29 cellular contexts compared by ENCODE assay signal in genomic region chr3:187788984-187789857, GRCh38. TPM values are rescaled to one million over a fixed set of nuclear protein-coding genes. Genes with fewer than 3 reads are reported as not detected.
DNase-seq lines count a peak whose midpoint lies in the region; ATAC-seq and TF ChIP-seq lines count a peak whose summit lies in the region.
"Had no signal": no experiment of that assay in that cellular context is flagged by ENCODE, and none has a peak within 500 bp of the region (broad histone marks: within the 10 kb centered on the region; RNA-seq: fewer than 3 reads in every experiment).

No MANE protein-coding gene starts in this region.

- no peaks in the 10 kb centered on the region for H3K79me2 ChIP-seq in GM23338 (replicated peaks; ENCODE audit: insufficient read depth)
- H3K79me2 ChIP-seq: parathyroid adenoma had no signal

- no peak overlapping the region for H3K4me3 Mint-ChIP-seq in activated T-helper 1 cell treated with anti-CD3 and anti-CD28 coated beads, Interleukin-12 subunit alpha, Interleukin-12 subunit beta, Interleukin-2, Interleukin-4 antibody, amounts not matched to agents 30 ng/mL and 10 ng/mL and 1 ng/mL, durations not matched to agents 14 hours and 24 hours and 36 hours
- no peak overlapping the region for H3K4me3 Mint-ChIP-seq in GM23338
- H3K4me3 Mint-ChIP-seq: brain, neural crest cell had no signal

- H3K4me3 ChIP-seq in GM23338, result no peak overlapping the region
- H3K4me3 ChIP-seq: esophagus squamous epithelium, PC-9, stomach, thyroid gland had no signal

- intact Hi-C loops in activated T-helper 1 cell treated with anti-CD3 and anti-CD28 coated beads, Interleukin-12 subunit alpha, Interleukin-12 subunit beta, Interleukin-2, Interleukin-4 antibody, amounts not matched to agents 30 ng/mL and 10 ng/mL and 1 ng/mL, durations not matched to agents 14 hours and 24 hours and 36 hours (cut with micrococcal nuclease), result loop anchor here (1.0 kb wide), 2 partner anchors 11 to 12 kb away; no protein-coding TSS in a partner anchor

- H3K9me3 Mint-ChIP-seq in activated naive CD4-positive, alpha-beta T cell treated with anti-CD3 and anti-CD28 coated beads, Interleukin-2, amount 50 U/mL, for 72 hours, result peaks cover 0 to 14% of the 10 kb centered on the region in 2 donors
- peaks cover 4% of the 10 kb centered on the region for H3K9me3 Mint-ChIP-seq in activated T-helper 1 cell treated with anti-CD3 and anti-CD28 coated beads, Interleukin-12 subunit alpha, Interleukin-12 subunit beta, Interleukin-2, Interleukin-4 antibody, amounts not matched to agents 30 ng/mL and 10 ng/mL and 1 ng/mL, durations not matched to agents 14 hours and 24 hours and 36 hours
- H3K9me3 Mint-ChIP-seq in GM23338, result no peaks in the 10 kb centered on the region
- H3K9me3 Mint-ChIP-seq: neural crest cell had no signal

- H4K20me1 ChIP-seq in GM23338 (replicated peaks; ENCODE audit: insufficient read depth), result no peaks in the 10 kb centered on the region

- H3F3A ChIP-seq in GM23338 (replicated peaks; ENCODE audit: low read depth), result no peaks in the 10 kb centered on the region

- no peak overlapping the region for H2AFZ ChIP-seq in GM23338
- H2AFZ ChIP-seq: parathyroid adenoma, PC-9 had no signal

- H3K9me2 ChIP-seq in GM23338 (ENCODE audit: insufficient read depth), result no peaks in the 10 kb centered on the region

- H3K36me3 Mint-ChIP-seq in activated naive CD4-positive, alpha-beta T cell treated with anti-CD3 and anti-CD28 coated beads, Interleukin-2, amount 50 U/mL, for 72 hours, result peaks cover under 1 to 63% of the 10 kb centered on the region in 2 donors
- peaks cover 25% of the 10 kb centered on the region for H3K36me3 Mint-ChIP-seq in activated T-helper 1 cell treated with anti-CD3 and anti-CD28 coated beads, Interleukin-12 subunit alpha, Interleukin-12 subunit beta, Interleukin-2, Interleukin-4 antibody, amounts not matched to agents 30 ng/mL and 10 ng/mL and 1 ng/mL, durations not matched to agents 14 hours and 24 hours and 36 hours (ENCODE audit: low read depth)
- H3K36me3 Mint-ChIP-seq in GM23338 (ENCODE audit: low read depth), result no peaks in the 10 kb centered on the region
- H3K36me3 Mint-ChIP-seq: brain had no signal

- no peak overlapping the region for H3K4me2 ChIP-seq in GM23338

- H3K4me1 Mint-ChIP-seq in activated T-helper 1 cell treated with anti-CD3 and anti-CD28 coated beads, Interleukin-12 subunit alpha, Interleukin-12 subunit beta, Interleukin-2, Interleukin-4 antibody, amounts not matched to agents 30 ng/mL and 10 ng/mL and 1 ng/mL, durations not matched to agents 14 hours and 24 hours and 36 hours (ENCODE audit: low read depth), result peaks cover 22% of the 10 kb centered on the region
- H3K4me1 Mint-ChIP-seq in GM23338, result no peaks in the 10 kb centered on the region; the same call in 2 of the 3 replicates
- H3K4me1 Mint-ChIP-seq: neural crest cell had no signal

- peak; percentile 61 to 97 for ATAC-seq in activated naive CD4-positive, alpha-beta T cell treated with anti-CD3 and anti-CD28 coated beads, Interleukin-2, amount 50 U/mL, for 72 hours
- peak; percentile 57 for ATAC-seq in stimulated activated naive CD8-positive, alpha-beta T cell treated with anti-CD3 and anti-CD28 coated beads, Interleukin-15, Interleukin-2, amounts not matched to agents 100 U/mL and 50 U/mL, for 24 hours
- ATAC-seq in GM21737 (IDR thresholded peaks at IDR 0.05; ENCODE audit: unreplicated experiment) (no peak), GM23338 (no peak)
- ATAC-seq: HCT116, right cardiac atrium, Right ventricle myocardium inferior, SK-N-SH treated with all-trans-retinoic acid at 6 μM for 48 hours had no signal

- H3K27me3 Mint-ChIP-seq in activated T-helper 1 cell treated with anti-CD3 and anti-CD28 coated beads, Interleukin-12 subunit alpha, Interleukin-12 subunit beta, Interleukin-2, Interleukin-4 antibody, amounts not matched to agents 30 ng/mL and 10 ng/mL and 1 ng/mL, durations not matched to agents 14 hours and 24 hours and 36 hours (ENCODE audit: insufficient read depth), result no peaks in the 10 kb centered on the region
- no peaks in the 10 kb centered on the region for H3K27me3 Mint-ChIP-seq in GM23338 (ENCODE audit: insufficient read depth, low read depth, poor library complexity)

- H3K27me3 ChIP-seq in GM23338 (ENCODE audit: insufficient read depth), result no peaks in the 10 kb centered on the region
- H3K27me3 ChIP-seq: esophagus squamous epithelium, stomach, thyroid gland had no signal

- no peaks in the 10 kb centered on the region for H3K4me1 ChIP-seq in GM23338 (ENCODE audit: insufficient read depth)
- H3K4me1 ChIP-seq: esophagus squamous epithelium, parathyroid adenoma, stomach, thyroid gland had no signal

- no peak for DNase-seq in activated naive CD4-positive, alpha-beta T cell treated with anti-CD3 and anti-CD28 coated beads, Interleukin-2, amount 50 U/mL, for 72 hours (ENCODE audit: low spot score in 2 of 2)
- no peak for DNase-seq in activated naive CD4-positive, alpha-beta T cell treated with Interleukin-2 at 50 U/mL for 16 hours
- DNase-seq in NOMO-1 treated with DMSO at 0.1 percent for 48 hours (lab: John Stamatoyannopoulos, UW; ENCODE audit: unreplicated experiment) (peak; percentile 82), NCI-H82 (lab: John Stamatoyannopoulos, UW) (no peak), GM23338 (ENCODE audit: low spot score) (no peak)
- DNase-seq in activated T-helper 1 cell treated with anti-CD3 and anti-CD28 coated beads, Interleukin-12 subunit alpha, Interleukin-12 subunit beta, Interleukin-2, Interleukin-4 antibody, amounts not matched to agents 30 ng/mL and 10 ng/mL and 1 ng/mL, durations not matched to agents 14 hours and 24 hours and 36 hours (ENCODE audit: low spot score), result no peak
- no peak for DNase-seq in stimulated activated naive CD8-positive, alpha-beta T cell treated with anti-CD3 and anti-CD28 coated beads, Interleukin-15, Interleukin-2, amounts not matched to agents 100 U/mL and 50 U/mL, for 24 hours
- DNase-seq: activated effector memory CD4-positive, alpha-beta T cell treated with Interleukin-2 at 50 U/mL for 16 hours; cerebellar nuclear complex; esophagus squamous epithelium; foreskin melanocyte; NCI-H1417; NCI-H2081 treated with DMSO at 0.1 percent for 48 hours; NCI-H345; NCI-H748 treated with DMSO at 0.1 percent for 48 hours; right cardiac atrium; stimulated activated CD4-positive, alpha-beta T cell treated with anti-CD3 and anti-CD28 coated beads, Interleukin-12 subunit alpha, Interleukin-12 subunit beta, amount 100 ng/mL, for 4 hours; stomach; thyroid gland had no signal

- peak overlapping the region in 1 of 2 donors; percentile 99 for H3K27ac Mint-ChIP-seq in activated naive CD4-positive, alpha-beta T cell treated with anti-CD3 and anti-CD28 coated beads, Interleukin-2, amount 50 U/mL, for 72 hours
- peak overlapping the region; percentile 56 for H3K27ac Mint-ChIP-seq in activated T-helper 1 cell treated with anti-CD3 and anti-CD28 coated beads, Interleukin-12 subunit alpha, Interleukin-12 subunit beta, Interleukin-2, Interleukin-4 antibody, amounts not matched to agents 30 ng/mL and 10 ng/mL and 1 ng/mL, durations not matched to agents 14 hours and 24 hours and 36 hours
- H3K27ac Mint-ChIP-seq in GM23338, result no peak overlapping the region
- H3K27ac Mint-ChIP-seq: brain had no signal

- H3K36me3 ChIP-seq in GM23338 (ENCODE audit: insufficient read depth), result no peaks in the 10 kb centered on the region
- H3K36me3 ChIP-seq: esophagus squamous epithelium, stomach, thyroid gland had no signal

- H3K27ac ChIP-seq in GM23338 (ENCODE audit: low read depth), result no peak overlapping the region
- H3K27ac ChIP-seq: C4-2B, esophagus squamous epithelium, parathyroid adenoma, PC-9, stomach, thyroid gland, VCaP had no signal

- no peak for TF ChIP-seq CTCF in GM23338 (conservative IDR thresholded peaks at IDR 0.05; ENCODE audit: low read depth in 2 of 2)

TF ChIP-seq in GM23338, 12 proteins besides CTCF, POLR2A, EP300 and RAD21:
- no peak for TF ChIP-seq STAT1 (IDR thresholded peaks at IDR 0.05; ENCODE audit: unreplicated experiment)

RNA-seq across cellular contexts. Expression of gene BCL6, which starts 44.0 kb away (rescaled TPM):
- total RNA-seq in activated naive CD4-positive, alpha-beta T cell treated with anti-CD3 and anti-CD28 coated beads, Interleukin-2, amount 50 U/mL, for 72 hours, result 100 to 1,000 TPM; 103 to 114 TPM
- 38.8 and 42.1 TPM in 2 replicates for total RNA-seq in activated T-helper 1 cell treated with anti-CD3 and anti-CD28 coated beads, Interleukin-12 subunit alpha, Interleukin-12 subunit beta, Interleukin-2, Interleukin-4 antibody, amounts not matched to agents 30 ng/mL and 10 ng/mL and 1 ng/mL, durations not matched to agents 14 hours and 24 hours and 36 hours
- total RNA-seq in GM23338 (2014; rRNA removed; shearing (Covaris generic)), result 5.4 and 5.9 TPM in 2 replicates
- 2.5 and 2.6 TPM in 2 replicates for polyA plus RNA-seq in GM23338 (2016; fragmentation: Nextera tagmentation; extraction: Ambion mirVana)

Comparison
In these comparisons a context has a peak if more than half of its experiments do, and no peak if none do; other contexts are left out.
1. ATAC-seq: peak in activated naive CD4-positive, alpha-beta T cell treated with anti-CD3 and anti-CD28 coated beads, Interleukin-2, amount 50 U/mL, for 72 hours (2 of 2) and stimulated activated naive CD8-positive, alpha-beta T cell treated with anti-CD3 and anti-CD28 coated beads, Interleukin-15, Interleukin-2, amounts not matched to agents 100 U/mL and 50 U/mL, for 24 hours (single experiment); none in GM21737 (single experiment) and GM23338 (single experiment).